10 cellular contexts compared by ENCODE assay signal in genomic region chr6:42010909-42011308, GRCh38. TPM values are rescaled to one million over a fixed set of nuclear protein-coding genes. Genes with fewer than 3 reads are reported as not detected.
DNase-seq lines count a peak whose midpoint lies in the region; ATAC-seq and TF ChIP-seq lines count a peak whose summit lies in the region.
"Had no signal": no experiment of that assay in that cellular context is flagged by ENCODE, and none has a peak within 500 bp of the region (broad histone marks: within the 10 kb centered on the region; RNA-seq: fewer than 3 reads in every experiment).

No MANE protein-coding gene starts in this region.

- H3K9me3 Mint-ChIP-seq in activated CD4-positive, alpha-beta memory T cell treated with anti-CD3 and anti-CD28 coated beads for 36 hours = peaks cover 9% of the 10 kb centered on the region
- H3K9me3 Mint-ChIP-seq in naive B cell = no peaks in the 10 kb centered on the region

- H3K4me1 ChIP-seq in BLaER1 (peaks cover 97% of the 10 kb centered on the region), DND-41 (ENCODE audit: insufficient read depth, low read length) (peaks cover 98% of the 10 kb centered on the region)

- no peak overlapping the region for H2AFZ ChIP-seq in DND-41 (ENCODE audit: low read depth, low read length)

- no peaks in the 10 kb centered on the region for H3K27me3 ChIP-seq in BLaER1
- H3K27me3 ChIP-seq in DND-41 (ENCODE audit: insufficient read depth, low read length, poor library complexity) = no peaks in the 10 kb centered on the region

- no peak for TF ChIP-seq CTCF in DND-41 (IDR thresholded peaks at IDR 0.05; ENCODE audit: borderline replicate concordance, extremely low read depth, low read length, poor library complexity, severe bottlenecking)

- H4K20me1 ChIP-seq in BLaER1 = no peaks in the 10 kb centered on the region
- H4K20me1 ChIP-seq in DND-41 (ENCODE audit: insufficient read depth, low read length) = no peaks in the 10 kb centered on the region

- peak overlapping the region; percentile 62 for H3K4me3 ChIP-seq in BLaER1
- H3K4me3 ChIP-seq in DND-41 (ENCODE audit: low read depth in 1 of 2, low read length in 2 of 2) = peak overlapping the region in 1 of 2 experiments; percentile 31; a peak in 1 of 4 replicates

- DNase-seq in DND-41 (no peak), naive B cell (no peak), HuH-7.5 (ENCODE audit: low spot score) (no peak), occipital lobe (lab: John Stamatoyannopoulos, UW) (no peak), ecto neural progenitor cell (ENCODE audit: low spot score) (no peak)
- no peak for DNase-seq in activated CD4-positive, alpha-beta memory T cell treated with anti-CD3 and anti-CD28 coated beads for 36 hours
- DNase-seq: central memory CD4-positive, alpha-beta T cell; NCI-H1092 treated with DMSO at 0.1 percent for 48 hours had no signal

- POLR2A ChIA-PET in activated CD4-positive, alpha-beta memory T cell treated with anti-CD3 and anti-CD28 coated beads for 36 hours (lab: Charles Lee) = interaction anchor here (0.6 to 1.8 kb wide), 5 partner anchors 12 to 71 kb away, joined by 3 to 5 read pairs (median 3); no protein-coding TSS in a partner anchor

- ATAC-seq in DND-41 (ENCODE audit: insufficient read depth, low read depth) (no peak), naive B cell (ENCODE audit: low read depth in 2 of 2) (no peak), HG03520 (IDR thresholded peaks at IDR 0.05; ENCODE audit: unreplicated experiment) (no peak)

- H3K27me3 Mint-ChIP-seq in activated CD4-positive, alpha-beta memory T cell treated with anti-CD3 and anti-CD28 coated beads for 36 hours = no peaks in the 10 kb centered on the region
- H3K27me3 Mint-ChIP-seq in naive B cell = no peaks in the 10 kb centered on the region

- no peaks in the 10 kb centered on the region; the same call in 1 of the 2 replicates for H3K9me3 ChIP-seq in BLaER1
- no peaks in the 10 kb centered on the region for H3K9me3 ChIP-seq in DND-41 (ENCODE audit: insufficient read depth, low read length, severe bottlenecking)

- H3K4me1 Mint-ChIP-seq in activated CD4-positive, alpha-beta memory T cell treated with anti-CD3 and anti-CD28 coated beads for 36 hours (ENCODE audit: low read depth) = peaks cover 69% of the 10 kb centered on the region
- H3K4me1 Mint-ChIP-seq in naive B cell = peaks cover 53 to 81% (median 68%) of the 10 kb centered on the region in 3 donors

- H3K36me3 ChIP-seq in BLaER1 (peaks cover 26% of the 10 kb centered on the region), DND-41 (ENCODE audit: insufficient read depth, low read length) (peaks cover 8% of the 10 kb centered on the region; the same call in 1 of the 2 replicates)

- intact Hi-C loops in activated CD4-positive, alpha-beta memory T cell treated with anti-CD3 and anti-CD28 coated beads for 36 hours (cut with micrococcal nuclease) = loop anchor here (1.0 kb wide), 2 partner anchors 11 to 28 kb away; no protein-coding TSS in a partner anchor

- peak overlapping the region; percentile 96 for H3K27ac ChIP-seq in BLaER1
- peak overlapping the region; percentile 91 for H3K27ac ChIP-seq in DND-41 (ENCODE audit: low read length)

- CTCF ChIA-PET in activated CD4-positive, alpha-beta memory T cell treated with anti-CD3 and anti-CD28 coated beads for 36 hours (lab: Charles Lee) = interaction anchor here (0.9 to 1.5 kb wide), 2 partner anchors 17 to 43 kb away, joined by 4 read pairs; no protein-coding TSS in a partner anchor

- peaks cover 9% of the 10 kb centered on the region for H3K36me3 Mint-ChIP-seq in activated CD4-positive, alpha-beta memory T cell treated with anti-CD3 and anti-CD28 coated beads for 36 hours
- H3K36me3 Mint-ChIP-seq in naive B cell = no peaks in the 10 kb centered on the region

- H3K4me2 ChIP-seq in BLaER1 = peak overlapping the region; percentile 86
- H3K4me2 ChIP-seq in DND-41 (ENCODE audit: insufficient read depth, low read length) = peak overlapping the region; percentile 46

- H3K27ac Mint-ChIP-seq in activated CD4-positive, alpha-beta memory T cell treated with anti-CD3 and anti-CD28 coated beads for 36 hours = peak overlapping the region; percentile 97
- peak overlapping the region in 4 of 6 donors; percentile 39 to 89 (median 80) for H3K27ac Mint-ChIP-seq in naive B cell

- H3K4me3 Mint-ChIP-seq in activated CD4-positive, alpha-beta memory T cell treated with anti-CD3 and anti-CD28 coated beads for 36 hours = peak overlapping the region; percentile 68
- H3K4me3 Mint-ChIP-seq in naive B cell = peak overlapping the region in 7 of 8 donors; percentile 57 to 86 (median 66)

- H3K9ac ChIP-seq in BLaER1 = peak overlapping the region; percentile 91
- peak overlapping the region; percentile 66 for H3K9ac ChIP-seq in DND-41 (ENCODE audit: low read depth, low read length)

- H3K79me2 ChIP-seq in DND-41 (ENCODE audit: insufficient read depth, low read length) = peaks cover 73% of the 10 kb centered on the region

RNA-seq across cellular contexts. Expression of gene TAF8, which starts 39.4 kb away (rescaled TPM):
- total RNA-seq in activated CD4-positive, alpha-beta memory T cell treated with anti-CD3 and anti-CD28 coated beads for 36 hours = 10 to 100 TPM; 57.7 to 58.7 TPM
- 10 to 100 TPM; 10.3 to 25.6 (median 18.6) TPM for polyA plus RNA-seq in naive B cell (ENCODE audit: low read depth in 6 of 6)
- 4.8 TPM for total RNA-seq in occipital lobe

Comparison
In these comparisons a context has a peak if more than half of its experiments do, and no peak if none do; other contexts are left out.
1. RNA of gene TAF8, which starts 39.4 kb away (total RNA-seq): 57.7 to 58.7 TPM in activated CD4-positive, alpha-beta memory T cell treated with anti-CD3 and anti-CD28 coated beads for 36 hours; 4.8 TPM in occipital lobe (single experiment); every median in the first group is over 10 times any median in the second.